Comparison of ENCODE assay signal across 8 cellular contexts in the genomic region with DNA sequence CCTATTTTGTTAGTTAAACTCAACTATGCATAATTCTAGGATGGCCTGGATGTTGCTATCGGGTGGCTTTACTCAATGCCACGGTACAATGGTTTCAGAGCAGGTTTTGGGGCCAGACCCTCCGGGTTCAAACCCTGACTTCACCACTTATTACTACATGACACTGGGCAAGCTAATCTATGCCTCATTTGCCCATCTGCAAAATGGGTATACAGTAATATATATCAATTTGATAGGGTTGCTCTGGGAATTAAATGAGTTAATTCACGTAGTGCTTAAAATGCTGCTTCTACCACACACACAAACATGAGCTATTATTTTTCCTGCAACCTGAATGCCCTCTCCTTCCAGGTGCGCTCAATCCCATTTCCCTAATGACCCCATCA. TPM values are rescaled to one million over a fixed set of nuclear protein-coding genes. Genes with fewer than 3 reads are reported as not detected.
DNase-seq lines count a peak whose midpoint lies in the region; ATAC-seq and TF ChIP-seq lines count a peak whose summit lies in the region.

No MANE protein-coding gene starts in this region.

- H3K9ac ChIP-seq in mammary epithelial cell (ENCODE audit: insufficient read depth, low read length), result peak overlapping the region; percentile 88

- TF ChIP-seq CTCF in right atrium auricular region (IDR thresholded peaks at IDR 0.05), result no peak
- no peak for TF ChIP-seq CTCF in mammary epithelial cell (conservative IDR thresholded peaks at IDR 0.05 in 1 of 2, IDR thresholded peaks at IDR 0.05 in 1 of 2; ENCODE audit: extremely low read depth in 1 of 2, insufficient read depth in 1 of 2, low read depth in 1 of 2, low read length in 2 of 2)
- TF ChIP-seq CTCF in mesothelial cell of epicardium (IDR thresholded peaks at IDR 0.05; ENCODE audit: unreplicated experiment), result no peak
- TF ChIP-seq CTCF in vagina (IDR thresholded peaks at IDR 0.05), result no peak

- H3K9me3 Mint-ChIP-seq in mesothelial cell of epicardium, result no peaks in the 10 kb centered on the region

- intact Hi-C loops in cardiac septum (cut with DNase I) (loop anchor here (5.0 kb wide), 1 partner anchor 244 kb away; a partner anchor contains a TSS), mammary epithelial cell (cut with micrococcal nuclease) (no loop called here), vagina (cut with DNase I) (no loop called here)

- peak overlapping the region; percentile 95 for H3K27ac Mint-ChIP-seq in mesothelial cell of epicardium

- TF ChIP-seq POLR2A in vagina (IDR thresholded peaks at IDR 0.05), result no peak

- no peaks in the 10 kb centered on the region for H3K27me3 Mint-ChIP-seq in mesothelial cell of epicardium (ENCODE audit: low read depth)

- no peaks in the 10 kb centered on the region for H4K20me1 ChIP-seq in mammary epithelial cell (ENCODE audit: insufficient read depth, low read length)

- H3K4me3 ChIP-seq in right atrium auricular region (peak overlapping the region; percentile 77 to 90), mammary epithelial cell (replicated peaks in 1 of 3; ENCODE audit: insufficient read depth in 1 of 3, low read depth in 2 of 3, low read length in 3 of 3) (peak overlapping the region; percentile 72 to 88 (median 82)), vagina (peak overlapping the region; percentile 80 to 87)

- H3K79me2 ChIP-seq in mammary epithelial cell (ENCODE audit: insufficient read depth, low read length), result peaks cover 37% of the 10 kb centered on the region

- H3K27ac ChIP-seq in right atrium auricular region, result peak overlapping the region; percentile 89 to 98
- peak overlapping the region; percentile 77 for H3K27ac ChIP-seq in mammary epithelial cell (ENCODE audit: insufficient read depth, low read depth, low read length)
- peak overlapping the region; percentile 91 for H3K27ac ChIP-seq in vagina

- TSS peak; percentile 47 for BruUV-seq in mammary epithelial cell (replicated peaks; lab: Mats Ljungman, UMichigan)

- peaks cover 25% of the 10 kb centered on the region for H3K4me1 Mint-ChIP-seq in mesothelial cell of epicardium

- in situ Hi-C loops in mammary epithelial cell (cut with MboI; ENCODE audit: low sequenced_read_pairs in 2 of 2), result no loop called here

- H2AFZ ChIP-seq in mammary epithelial cell (ENCODE audit: low read depth, low read length), result peak overlapping the region; percentile 96

- peak overlapping the region; percentile 83 for H3K4me2 ChIP-seq in mammary epithelial cell (ENCODE audit: insufficient read depth, low read depth, low read length)

- no peaks in the 10 kb centered on the region for H3K9me3 ChIP-seq in right atrium auricular region
- H3K9me3 ChIP-seq in mammary epithelial cell (replicated peaks; ENCODE audit: insufficient read depth, low read length), result no peaks in the 10 kb centered on the region
- no peaks in the 10 kb centered on the region for H3K9me3 ChIP-seq in vagina

- H3K36me3 Mint-ChIP-seq in mesothelial cell of epicardium, result peaks cover 1% of the 10 kb centered on the region

- dilution Hi-C loops in mammary epithelial cell (cut with HindIII; ENCODE audit: low sequenced_read_pairs), result no loop called here

- CTCF ChIA-PET in mammary epithelial cell (lab: Charles Lee; ENCODE audit: low non-redundant PET), result no interaction called here

- H3K4me3 Mint-ChIP-seq in mesothelial cell of epicardium, result peak overlapping the region; percentile 87

- H3K27me3 ChIP-seq in right atrium auricular region (no peaks in the 10 kb centered on the region), mammary epithelial cell (ENCODE audit: insufficient read depth, low read length) (no peaks in the 10 kb centered on the region), vagina (no peaks in the 10 kb centered on the region)

- ATAC-seq in HG03432 (IDR thresholded peaks at IDR 0.05; ENCODE audit: unreplicated experiment), result no peak

- DNase-seq in right atrium auricular region (ENCODE audit: low spot score) (no peak), cardiac septum (ENCODE audit: low spot score) (no peak), mammary epithelial cell (no peak), mesothelial cell of epicardium (ENCODE audit: low spot score in 2 of 2, unreplicated experiment in 2 of 2) (no peak), vagina (ENCODE audit: extremely low spot score in 2 of 2) (no peak)
- no peak for DNase-seq in stimulated activated CD4-positive, alpha-beta T cell treated with anti-CD3 and anti-CD28 coated beads, Interleukin-4, amount 100 ng/mL, for 4 hours
- no peak for DNase-seq in activated CD8-positive, alpha-beta memory T cell treated with anti-CD3 and anti-CD28 coated beads for 24 hours

- peaks cover 0 to 22% of the 10 kb centered on the region in 2 donors for H3K4me1 ChIP-seq in right atrium auricular region
- H3K4me1 ChIP-seq in mammary epithelial cell (ENCODE audit: insufficient read depth, low read length), result peaks cover 19% of the 10 kb centered on the region
- H3K4me1 ChIP-seq in vagina, result peaks cover 42% of the 10 kb centered on the region

- WGBS in mammary epithelial cell (ENCODE audit: low coverage, missing lambda C conversion rate), result 58% methylated on average over 5 of the region's 5 CpGs

- H3K36me3 ChIP-seq in right atrium auricular region (peaks cover 1% of the 10 kb centered on the region), mammary epithelial cell (ENCODE audit: insufficient read depth, low read length) (peaks cover 2% of the 10 kb centered on the region), vagina (peaks cover 0 to 2% of the 10 kb centered on the region in 2 donors)

RNA-seq across cellular contexts. Expression of a gene that starts 0.8 kb away (rescaled TPM):
- total RNA-seq in right atrium auricular region, result 100 to 1,000 TPM in 1 of 2 donors, 10 to 100 TPM in 1; 76.3 to 113 TPM
- 94.9 TPM for total RNA-seq in cardiac septum
- total RNA-seq in mammary epithelial cell, result 10 to 100 TPM; 81.5 to 84.2 TPM
- 106 TPM for polyA plus RNA-seq in mammary epithelial cell
- 91.8 TPM for polyA minus RNA-seq in mammary epithelial cell
- total RNA-seq in mesothelial cell of epicardium, result 109 to 114 TPM (median 110 TPM) in 3 replicates
- 107 TPM for total RNA-seq in vagina
